8 cellular contexts compared by ENCODE assay signal in the genomic region with DNA sequence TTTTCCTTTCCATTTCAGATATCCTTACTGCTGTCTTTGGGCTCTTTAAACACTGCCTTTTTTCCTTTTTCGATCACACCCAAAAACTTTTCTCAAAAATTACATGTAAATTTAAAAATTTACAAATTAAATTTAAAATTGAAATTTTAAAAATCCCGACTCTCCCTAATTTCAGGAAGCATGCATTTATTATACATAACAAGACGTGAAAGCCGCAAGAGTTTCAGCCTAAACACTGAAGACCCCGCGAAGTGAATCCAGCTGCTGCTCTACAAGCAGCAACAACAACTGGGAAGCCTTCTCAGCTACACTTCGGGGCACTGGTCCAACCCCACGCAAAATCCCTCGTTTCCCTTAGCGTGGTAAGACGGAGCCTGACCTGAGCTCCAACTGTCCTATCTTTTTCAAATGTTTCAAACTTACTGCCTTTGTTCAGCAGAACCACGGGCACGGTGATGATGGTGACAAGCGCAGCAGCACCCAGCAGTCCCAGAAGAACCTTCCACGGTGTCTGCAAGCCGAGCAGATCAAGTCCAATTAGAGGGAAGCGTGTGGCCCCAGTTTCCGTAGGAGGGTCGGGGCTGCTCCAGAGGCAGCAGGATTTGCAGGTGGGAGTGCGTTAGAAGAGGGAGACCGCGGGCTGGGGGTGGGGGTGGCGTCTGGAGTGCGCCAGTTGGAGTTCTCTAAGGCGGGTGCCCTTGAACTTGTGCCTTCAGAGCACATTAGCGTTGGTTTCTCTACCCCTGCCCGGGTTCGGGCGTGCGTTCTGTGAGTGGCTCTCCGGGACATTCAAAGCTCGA. TPM values are rescaled to one million over a fixed set of nuclear protein-coding genes. Genes with fewer than 3 reads are reported as not detected.
A peak's percentile ranks its signal among the peaks of the same experiment; 100 is the strongest.
DNase-seq lines count a peak whose midpoint lies in the region; ATAC-seq and TF ChIP-seq lines count a peak whose summit lies in the region.

No MANE protein-coding gene starts in this region.

- H3K9me3 ChIP-seq in cardiac muscle cell (ENCODE audit: low read depth) = no peaks in the 10 kb centered on the region

- H3K27ac Mint-ChIP-seq in activated CD4-positive, alpha-beta T cell treated with anti-CD3 and anti-CD28 coated beads for 36 hours = peak overlapping the region; percentile 91
- H3K27ac Mint-ChIP-seq in activated T-cell treated with anti-CD3 and anti-CD28 coated beads, Interleukin-2, amount 50 U/mL, for 24 hours = peak overlapping the region; percentile 90

- H3K4me3 Mint-ChIP-seq in activated CD4-positive, alpha-beta T cell treated with anti-CD3 and anti-CD28 coated beads for 36 hours = peak overlapping the region; percentile 94
- H3K4me3 Mint-ChIP-seq in activated T-cell treated with anti-CD3 and anti-CD28 coated beads, Interleukin-2, amount 50 U/mL, for 24 hours = peak overlapping the region; percentile 86

- peak overlapping the region; percentile 27 for H3K9ac ChIP-seq in rectal smooth muscle tissue (ENCODE audit: low read length)

- peaks cover 44% of the 10 kb centered on the region for H3K4me1 Mint-ChIP-seq in activated CD4-positive, alpha-beta T cell treated with anti-CD3 and anti-CD28 coated beads for 36 hours
- H3K4me1 Mint-ChIP-seq in activated T-cell treated with anti-CD3 and anti-CD28 coated beads, Interleukin-2, amount 50 U/mL, for 24 hours (ENCODE audit: low read depth) = peaks cover 57% of the 10 kb centered on the region

- no peaks in the 10 kb centered on the region for H3K36me3 ChIP-seq in cardiac muscle cell
- no peaks in the 10 kb centered on the region for H3K36me3 ChIP-seq in rectal smooth muscle tissue (ENCODE audit: control insufficient read depth, insufficient read depth, low read length)

- H3K27ac ChIP-seq in cardiac muscle cell (no peak overlapping the region), rectal smooth muscle tissue (ENCODE audit: low read depth, low read length) (peak overlapping the region; percentile 57)

- peak overlapping the region; percentile 50 for H3K4me3 ChIP-seq in cardiac muscle cell
- H3K4me3 ChIP-seq in rectal smooth muscle tissue (ENCODE audit: low read length) = peak overlapping the region; percentile 89

- POLR2A ChIA-PET in activated CD4-positive, alpha-beta T cell treated with anti-CD3 and anti-CD28 coated beads for 36 hours (lab: Charles Lee) = interaction anchor here (1.0 to 1.5 kb wide), 3 partner anchors 9 to 51 kb away, joined by 3 to 6 read pairs (median 3); no protein-coding TSS in a partner anchor

- peaks cover 14% of the 10 kb centered on the region for H3K36me3 Mint-ChIP-seq in activated CD4-positive, alpha-beta T cell treated with anti-CD3 and anti-CD28 coated beads for 36 hours (ENCODE audit: low read depth)
- peaks cover 39% of the 10 kb centered on the region for H3K36me3 Mint-ChIP-seq in activated T-cell treated with anti-CD3 and anti-CD28 coated beads, Interleukin-2, amount 50 U/mL, for 24 hours (ENCODE audit: low read depth)

- TF ChIP-seq CTCF in cardiac muscle cell (IDR thresholded peaks at IDR 0.05; ENCODE audit: low read depth, low read length) = no peak

- H3K9me3 Mint-ChIP-seq in activated CD4-positive, alpha-beta T cell treated with anti-CD3 and anti-CD28 coated beads for 36 hours (ENCODE audit: low read depth) = peaks cover 7% of the 10 kb centered on the region
- H3K9me3 Mint-ChIP-seq in activated T-cell treated with anti-CD3 and anti-CD28 coated beads, Interleukin-2, amount 50 U/mL, for 24 hours = peaks cover 9% of the 10 kb centered on the region

- peak; percentile 28 for ATAC-seq in activated CD4-positive, alpha-beta T cell treated with anti-CD3 and anti-CD28 coated beads for 36 hours
- ATAC-seq in HG02981 (IDR thresholded peaks at IDR 0.05; ENCODE audit: unreplicated experiment) = no peak
- no peak for ATAC-seq in GM21723 (IDR thresholded peaks at IDR 0.05; ENCODE audit: unreplicated experiment)

- DNase-seq in activated CD4-positive, alpha-beta T cell treated with anti-CD3 and anti-CD28 coated beads for 36 hours = peak; percentile 43
- DNase-seq in activated CD4-positive, alpha-beta T cell treated with anti-CD3 and anti-CD28 coated beads for 1 hour = no peak
- DNase-seq in activated T-cell treated with anti-CD3 and anti-CD28 coated beads, Interleukin-2, amount 50 U/mL, for 24 hours = no peak
- DNase-seq in cardiac muscle cell (ENCODE audit: low read depth in 1 of 2, low spot score in 1 of 2) (peak in 1 of 2 donors; percentile 15), hypothalamus (lab: John Stamatoyannopoulos, UW) (no peak)

- H3K27me3 ChIP-seq in cardiac muscle cell (peaks cover 65% of the 10 kb centered on the region), rectal smooth muscle tissue (ENCODE audit: control insufficient read depth, insufficient read depth, low read length) (no peaks in the 10 kb centered on the region)

- CTCF ChIA-PET in activated CD4-positive, alpha-beta T cell treated with anti-CD3 and anti-CD28 coated beads for 36 hours (lab: Charles Lee) = interaction anchor here (0.8 to 1.9 kb wide), 5 partner anchors 16 to 119 kb away, joined by 3 to 5 read pairs (median 4); no protein-coding TSS in a partner anchor

- intact Hi-C loops in activated CD4-positive, alpha-beta T cell treated with anti-CD3 and anti-CD28 coated beads for 36 hours (cut with DNase I, micrococcal nuclease) = loop anchor here (1.0 to 5.0 kb wide), 9 partner anchors 10 to 244 kb away; partner anchors contain the start of gene IFIH1 (in 1 of the 2)

- peaks cover 2% of the 10 kb centered on the region for H3K27me3 Mint-ChIP-seq in activated CD4-positive, alpha-beta T cell treated with anti-CD3 and anti-CD28 coated beads for 36 hours
- H3K27me3 Mint-ChIP-seq in activated T-cell treated with anti-CD3 and anti-CD28 coated beads, Interleukin-2, amount 50 U/mL, for 24 hours = no peaks in the 10 kb centered on the region

- no peaks in the 10 kb centered on the region for H3K4me1 ChIP-seq in cardiac muscle cell (ENCODE audit: low read depth)
- peaks cover 12% of the 10 kb centered on the region for H3K4me1 ChIP-seq in rectal smooth muscle tissue (ENCODE audit: control insufficient read depth, insufficient read depth, low read length)

RNA-seq across cellular contexts. Expression of gene DPP4, which starts 0.8 kb away (rescaled TPM):
- 10 to 100 TPM; 15.9 to 22.4 TPM for total RNA-seq in activated CD4-positive, alpha-beta T cell treated with anti-CD3 and anti-CD28 coated beads for 36 hours
- total RNA-seq in cardiac muscle cell = not detected in 2 replicates
- polyA plus RNA-seq in cardiac muscle cell = 0.09 TPM in 1 of 2 replicates, not detected in the other

Comparison
In these comparisons a context has a peak if more than half of its experiments do, and no peak if none do; other contexts are left out.
1. RNA of gene DPP4, which starts 0.8 kb away (total RNA-seq): 15.9 to 22.4 TPM in activated CD4-positive, alpha-beta T cell treated with anti-CD3 and anti-CD28 coated beads for 36 hours; not detected in cardiac muscle cell; every median in the first group is over 10 times any median in the second.